8 cellular contexts compared by ENCODE assay signal in the genomic region with DNA sequence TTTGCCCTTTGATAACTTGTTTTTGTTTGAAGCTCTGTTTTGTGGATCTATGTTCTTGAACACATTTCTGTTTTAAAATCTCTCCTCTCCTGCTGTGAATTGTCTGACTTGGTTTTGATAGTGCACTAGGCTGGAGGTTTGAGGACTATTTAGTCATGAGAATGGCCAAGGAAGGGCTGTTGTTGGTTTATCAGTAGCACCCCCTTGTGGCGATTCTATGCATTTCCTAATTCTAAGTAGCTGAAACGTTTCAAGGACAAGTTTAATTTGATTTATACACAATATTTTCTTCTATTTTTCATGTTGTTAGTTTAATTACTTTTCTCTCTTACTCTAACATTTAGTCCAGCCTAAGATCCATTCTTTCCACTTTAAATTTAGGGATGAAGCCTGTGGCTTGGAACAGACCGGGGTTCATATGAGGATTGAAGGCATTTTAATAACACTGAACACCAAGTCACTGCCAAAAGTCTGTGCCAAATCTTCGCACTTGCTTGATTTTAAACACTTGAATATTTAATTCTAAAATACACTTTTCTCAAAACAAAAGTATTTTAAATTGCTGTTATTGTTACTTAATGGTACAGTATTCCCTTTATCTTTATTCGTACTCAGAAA.
DNase-seq lines count a peak whose midpoint lies in the region; ATAC-seq, FAIRE-seq and TF ChIP-seq lines count a peak whose summit lies in the region.

No MANE protein-coding gene starts in this region.

- TF ChIP-seq CTCF in heart left ventricle (IDR thresholded peaks at IDR 0.05), result peak; percentile 67 to 89 (median 78)
- TF ChIP-seq CTCF in OCI-LY3 (IDR thresholded peaks at IDR 0.05; ENCODE audit: low read depth, low read length), result peak; percentile 100
- peak; percentile 64 for TF ChIP-seq CTCF in bronchial epithelial cell (IDR thresholded peaks at IDR 0.05; ENCODE audit: insufficient read depth, low read length, severe bottlenecking)
- peak; percentile 48 to 60 (median 54) for TF ChIP-seq CTCF in uterus (IDR thresholded peaks at IDR 0.05)

- ATAC-seq in heart left ventricle (peak in 1 of 4 donors; percentile 44), right cardiac atrium (no peak), GM21528 (IDR thresholded peaks at IDR 0.05; ENCODE audit: low FRiP score, unreplicated experiment) (peak; percentile 88), left lobe of liver (peak; percentile 96)

- H3K4me2 ChIP-seq in OCI-LY3 (ENCODE audit: low read length), result peak overlapping the region; percentile 4; the same call in 1 of the 2 replicates

- TF ChIP-seq POLR2A in heart left ventricle (IDR thresholded peaks at IDR 0.05) (no peak), uterus (IDR thresholded peaks at IDR 0.05) (no peak)

- no peaks in the 10 kb centered on the region for H3K79me2 ChIP-seq in OCI-LY3 (ENCODE audit: low read length)

- no peaks in the 10 kb centered on the region for H3K9me3 ChIP-seq in heart left ventricle
- H3K9me3 ChIP-seq in right cardiac atrium (ENCODE audit: control insufficient read depth, low read length), result no peaks in the 10 kb centered on the region
- H3K9me3 ChIP-seq in HUES6 (ENCODE audit: control insufficient read depth, insufficient read depth, low read depth, low read length), result no peaks in the 10 kb centered on the region
- H3K9me3 ChIP-seq in OCI-LY3 (ENCODE audit: insufficient read depth, low read length), result no peaks in the 10 kb centered on the region
- H3K9me3 ChIP-seq in uterus, result no peaks in the 10 kb centered on the region

- H3K27ac ChIP-seq in heart left ventricle (no peak overlapping the region), right cardiac atrium (ENCODE audit: low read length) (no peak overlapping the region), HUES6 (ENCODE audit: low read depth, low read length) (0 out of 2 replicates have a peak overlapping the region, but pooled peaks have one; percentile 14), OCI-LY3 (ENCODE audit: low read length) (no peak overlapping the region), uterus (no peak overlapping the region)

- FAIRE-seq in bronchial epithelial cell (lab: Jason Lieb, UNC), result no peak

- DNase-seq in heart left ventricle (peak in 1 of 5 donors; percentile 16), right cardiac atrium (no peak), bronchial epithelial cell (ENCODE audit: low read depth) (peak; percentile 63), left lobe of liver (ENCODE audit: low spot score) (no peak), uterus (peak in 1 of 2 donors; percentile 24)

- H2AFZ ChIP-seq in OCI-LY3 (ENCODE audit: low read depth, low read length), result peak overlapping the region; percentile 28; the same call in 1 of the 2 replicates

- no peaks in the 10 kb centered on the region for H4K20me1 ChIP-seq in OCI-LY3 (ENCODE audit: insufficient read depth, low read length)

- H3K4me3 ChIP-seq in heart left ventricle (no peak overlapping the region), right cardiac atrium (ENCODE audit: low read length) (no peak overlapping the region), HUES6 (ENCODE audit: low read depth, low read length) (no peak overlapping the region), OCI-LY3 (ENCODE audit: low read length) (no peak overlapping the region), bronchial epithelial cell (ENCODE audit: low read depth, low read length) (no peak overlapping the region), uterus (no peak overlapping the region)

- intact Hi-C loops in heart left ventricle (cut with DNase I) (loop anchor here in 4 of 10 donors (5.0 kb wide), 2 partner anchors 258 to 283 kb away; no protein-coding TSS in a partner anchor), right cardiac atrium (cut with DNase I) (loop anchor here in 1 of 4 donors (5.0 kb wide), 1 partner anchor 258 kb away; no protein-coding TSS in a partner anchor), uterus (cut with DNase I; ENCODE audit: low total_unique reads) (no loop called here)

- H3K4me1 ChIP-seq in heart left ventricle, result peaks cover 0 to 4% (median 0%) of the 10 kb centered on the region in 12 donors
- H3K4me1 ChIP-seq in right cardiac atrium (ENCODE audit: control insufficient read depth, insufficient read depth, low read length), result no peaks in the 10 kb centered on the region
- peaks cover 23% of the 10 kb centered on the region for H3K4me1 ChIP-seq in HUES6 (ENCODE audit: control insufficient read depth, insufficient read depth, low read length)
- peaks cover 18% of the 10 kb centered on the region for H3K4me1 ChIP-seq in OCI-LY3 (ENCODE audit: low read length)
- no peaks in the 10 kb centered on the region for H3K4me1 ChIP-seq in uterus

- H3K9ac ChIP-seq in HUES6 (ENCODE audit: low read length) (no peak overlapping the region), OCI-LY3 (ENCODE audit: low read length) (no peak overlapping the region)

- WGBS in heart left ventricle, 4 donors, result 35 to 43% (median 39%) methylated on average over 5 of the region's 5 CpGs
- WGBS in right cardiac atrium, result 36% methylated on average over 5 of the region's 5 CpGs

- peaks cover 0 to 6% (median 0%) of the 10 kb centered on the region in 9 donors for H3K27me3 ChIP-seq in heart left ventricle
- no peaks in the 10 kb centered on the region for H3K27me3 ChIP-seq in right cardiac atrium (ENCODE audit: control insufficient read depth, insufficient read depth)
- H3K27me3 ChIP-seq in HUES6 (ENCODE audit: control insufficient read depth, insufficient read depth, low read length), result no peaks in the 10 kb centered on the region
- no peaks in the 10 kb centered on the region for H3K27me3 ChIP-seq in OCI-LY3 (ENCODE audit: low read depth, low read length)
- no peaks in the 10 kb centered on the region for H3K27me3 ChIP-seq in bronchial epithelial cell (ENCODE audit: control insufficient read depth, insufficient read depth, low read length)
- H3K27me3 ChIP-seq in uterus, result peaks cover 0 to under 1% of the 10 kb centered on the region in 2 donors

- no peaks in the 10 kb centered on the region for H3K36me3 ChIP-seq in heart left ventricle
- H3K36me3 ChIP-seq in HUES6 (ENCODE audit: control insufficient read depth, insufficient read depth, low read length), result no peaks in the 10 kb centered on the region
- no peaks in the 10 kb centered on the region for H3K36me3 ChIP-seq in OCI-LY3 (replicated peaks; ENCODE audit: low read depth, low read length)
- H3K36me3 ChIP-seq in bronchial epithelial cell (ENCODE audit: control insufficient read depth, insufficient read depth, low read length), result no peaks in the 10 kb centered on the region
- no peaks in the 10 kb centered on the region for H3K36me3 ChIP-seq in uterus

Comparison
In these comparisons a context has a peak if more than half of its experiments do, and no peak if none do; other contexts are left out.
1. ATAC-seq: peak in GM21528 (single experiment) and left lobe of liver (single experiment); none in right cardiac atrium (0 of 2).
2. Peak in every context shown above with its lines, with median percentiles within 50 percentile points of each other: CTCF ChIP-seq.